Comparison of ENCODE assay signal across 20 cellular contexts in genomic region chr10:6458814-6459213, GRCh38.
DNase-seq lines count a peak whose midpoint lies in the region; ATAC-seq and TF ChIP-seq lines count a peak whose summit lies in the region.
"Had no signal": no experiment of that assay in that cellular context is flagged by ENCODE, and none has a peak within 500 bp of the region (broad histone marks: within the 10 kb centered on the region; RNA-seq: fewer than 3 reads in every experiment).

No MANE protein-coding gene starts in this region.

- H3K4me3 Mint-ChIP-seq in activated naive CD4-positive, alpha-beta T cell treated with anti-CD3 and anti-CD28 coated beads, Interleukin-2, amount 10 ng/mL, durations not matched to agents 7 days and 5 days = no peak overlapping the region
- H3K4me3 Mint-ChIP-seq in activated naive CD8-positive, alpha-beta T cell treated with anti-CD3 and anti-CD28 coated beads for 36 hours = no peak overlapping the region
- H3K4me3 Mint-ChIP-seq in stimulated activated effector memory CD8-positive, alpha-beta T cell treated with anti-CD3 and anti-CD28 coated beads, Interleukin-12 subunit alpha, Interleukin-12 subunit beta, amount 100 ng/mL, for 72 hours = no peak overlapping the region
- H3K4me3 Mint-ChIP-seq: H9; stimulated activated memory B cell treated with anti-CD40 and anti-IgM and Interleukin-4, amounts not matched to agents 10 μg/mL and 1 μg/mL and 100 μg/mL, for 72 hours had no signal

- peaks cover 91% of the 10 kb centered on the region for H3K36me3 Mint-ChIP-seq in activated naive CD4-positive, alpha-beta T cell treated with anti-CD3 and anti-CD28 coated beads, Interleukin-2, amount 10 ng/mL, durations not matched to agents 7 days and 5 days
- peaks cover 83% of the 10 kb centered on the region for H3K36me3 Mint-ChIP-seq in activated naive CD8-positive, alpha-beta T cell treated with anti-CD3 and anti-CD28 coated beads for 36 hours
- peaks cover 100% of the 10 kb centered on the region for H3K36me3 Mint-ChIP-seq in stimulated activated effector memory CD8-positive, alpha-beta T cell treated with anti-CD3 and anti-CD28 coated beads, Interleukin-12 subunit alpha, Interleukin-12 subunit beta, amount 100 ng/mL, for 72 hours

- peaks cover 10% of the 10 kb centered on the region for H3K4me1 Mint-ChIP-seq in activated naive CD4-positive, alpha-beta T cell treated with anti-CD3 and anti-CD28 coated beads, Interleukin-2, amount 10 ng/mL, durations not matched to agents 7 days and 5 days
- H3K4me1 Mint-ChIP-seq in activated naive CD8-positive, alpha-beta T cell treated with anti-CD3 and anti-CD28 coated beads for 36 hours = peaks cover 18% of the 10 kb centered on the region
- peaks cover 47% of the 10 kb centered on the region for H3K4me1 Mint-ChIP-seq in stimulated activated effector memory CD8-positive, alpha-beta T cell treated with anti-CD3 and anti-CD28 coated beads, Interleukin-12 subunit alpha, Interleukin-12 subunit beta, amount 100 ng/mL, for 72 hours
- H3K4me1 Mint-ChIP-seq: H9; stimulated activated memory B cell treated with anti-CD40 and anti-IgM and Interleukin-4, amounts not matched to agents 10 μg/mL and 1 μg/mL and 100 μg/mL, for 72 hours had no signal

- no peak for TF ChIP-seq CTCF in GM20000 (IDR thresholded peaks at IDR 0.05; ENCODE audit: extremely low read depth, missing control alignments)

- CTCF ChIA-PET in activated naive CD4-positive, alpha-beta T cell treated with anti-CD3 and anti-CD28 coated beads, Interleukin-2, amount 10 ng/mL, durations not matched to agents 7 days and 5 days (lab: Charles Lee) = no interaction called here

- DNase-seq in activated naive CD4-positive, alpha-beta T cell treated with anti-CD3 and anti-CD28 coated beads, Interleukin-2, amount 10 ng/mL, durations not matched to agents 7 days and 5 days = no peak
- no peak for DNase-seq in activated naive CD4-positive, alpha-beta T cell (lab: John Stamatoyannopoulos, UW)
- DNase-seq in MV-4-11 (lab: John Stamatoyannopoulos, UW) (peak; percentile 46), NCI-H2107 treated with DMSO at 0.1 percent for 48 hours (lab: John Stamatoyannopoulos, UW; ENCODE audit: unreplicated experiment) (no peak), GM20000 (ENCODE audit: low spot score) (no peak)
- no peak for DNase-seq in activated naive CD8-positive, alpha-beta T cell treated with anti-CD3 and anti-CD28 coated beads for 36 hours
- DNase-seq in stimulated activated effector memory CD8-positive, alpha-beta T cell treated with anti-CD3 and anti-CD28 coated beads, Interleukin-12 subunit alpha, Interleukin-12 subunit beta, amount 100 ng/mL, for 72 hours (ENCODE audit: low spot score in 2 of 2) = no peak
- DNase-seq: amniotic stem cell; DMS 273 treated with DMSO at 0.1 percent for 48 hours; H9; IMR-90; kidney glomerular epithelial cell; MM.1S; NCI-H187; NCI-H2227 treated with DMSO at 0.1 percent for 48 hours; NCI-H748 treated with DMSO at 0.1 percent for 48 hours; psoas muscle; stimulated activated CD4-positive, alpha-beta T cell treated with anti-CD3 and anti-CD28 coated beads, Interleukin-2, amount 100 ng/mL, for 24 hours had no signal

- ATAC-seq in stimulated activated effector memory CD8-positive, alpha-beta T cell treated with anti-CD3 and anti-CD28 coated beads, Interleukin-12 subunit alpha, Interleukin-12 subunit beta, amount 100 ng/mL, for 72 hours = peak; percentile 44
- no peak for ATAC-seq in activated CD4-positive, CD25-positive, alpha-beta regulatory T cell treated with anti-CD3 and anti-CD28 coated beads, Interleukin-2, amount 50 U/mL, for 24 hours

- H3K27me3 Mint-ChIP-seq in activated naive CD4-positive, alpha-beta T cell treated with anti-CD3 and anti-CD28 coated beads, Interleukin-2, amount 10 ng/mL, durations not matched to agents 7 days and 5 days = no peaks in the 10 kb centered on the region
- no peaks in the 10 kb centered on the region for H3K27me3 Mint-ChIP-seq in activated naive CD8-positive, alpha-beta T cell treated with anti-CD3 and anti-CD28 coated beads for 36 hours

- peaks cover 8% of the 10 kb centered on the region for H3K9me3 Mint-ChIP-seq in activated naive CD4-positive, alpha-beta T cell treated with anti-CD3 and anti-CD28 coated beads, Interleukin-2, amount 10 ng/mL, durations not matched to agents 7 days and 5 days
- peaks cover 12% of the 10 kb centered on the region for H3K9me3 Mint-ChIP-seq in activated naive CD8-positive, alpha-beta T cell treated with anti-CD3 and anti-CD28 coated beads for 36 hours
- H3K9me3 Mint-ChIP-seq in stimulated activated effector memory CD8-positive, alpha-beta T cell treated with anti-CD3 and anti-CD28 coated beads, Interleukin-12 subunit alpha, Interleukin-12 subunit beta, amount 100 ng/mL, for 72 hours = peaks cover 5% of the 10 kb centered on the region

- H3K27ac Mint-ChIP-seq in activated naive CD4-positive, alpha-beta T cell treated with anti-CD3 and anti-CD28 coated beads, Interleukin-2, amount 10 ng/mL, durations not matched to agents 7 days and 5 days = peak overlapping the region; percentile 31
- H3K27ac Mint-ChIP-seq in activated naive CD8-positive, alpha-beta T cell treated with anti-CD3 and anti-CD28 coated beads for 36 hours = peak overlapping the region; percentile 3
- H3K27ac Mint-ChIP-seq in stimulated activated effector memory CD8-positive, alpha-beta T cell treated with anti-CD3 and anti-CD28 coated beads, Interleukin-12 subunit alpha, Interleukin-12 subunit beta, amount 100 ng/mL, for 72 hours = peak overlapping the region; percentile 68
- H3K27ac Mint-ChIP-seq: H9; stimulated activated memory B cell treated with anti-CD40 and anti-IgM and Interleukin-4, amounts not matched to agents 10 μg/mL and 1 μg/mL and 100 μg/mL, for 72 hours had no signal

Comparison
In these comparisons a context has a peak if more than half of its experiments do, and no peak if none do; other contexts are left out.
1. H3K27ac Mint-ChIP-seq: peak in every context shown above with its lines; median percentile 68 in stimulated activated effector memory CD8-positive, alpha-beta T cell treated with anti-CD3 and anti-CD28 coated beads, Interleukin-12 subunit alpha, Interleukin-12 subunit beta, amount 100 ng/mL, for 72 hours; 31 in activated naive CD4-positive, alpha-beta T cell treated with anti-CD3 and anti-CD28 coated beads, Interleukin-2, amount 10 ng/mL, durations not matched to agents 7 days and 5 days; 3 in activated naive CD8-positive, alpha-beta T cell treated with anti-CD3 and anti-CD28 coated beads for 36 hours.